Comparison of ENCODE assay signal across 10 cellular contexts in the genomic region with DNA sequence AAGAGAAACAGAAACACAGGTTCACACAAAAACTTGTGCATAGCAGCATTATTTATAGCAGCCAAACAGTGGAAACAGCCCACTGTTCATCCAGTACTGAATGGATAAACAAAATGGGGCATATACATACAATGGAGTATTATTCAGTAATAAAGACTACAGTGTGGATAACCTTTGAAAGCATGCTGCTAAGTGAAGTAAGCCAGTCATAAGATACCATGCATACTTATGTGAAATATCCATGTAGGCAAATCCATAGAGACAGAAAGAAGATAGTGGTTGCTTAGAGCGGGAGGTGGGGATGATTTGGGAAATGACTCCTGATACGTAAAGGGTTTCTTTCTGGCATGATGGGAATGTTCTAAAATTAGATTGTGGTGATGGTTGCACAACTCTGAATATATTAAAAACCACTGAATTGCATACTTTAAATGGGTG.
DNase-seq lines count a peak whose midpoint lies in the region; ATAC-seq and TF ChIP-seq lines count a peak whose summit lies in the region.
"Had no signal": no experiment of that assay in that cellular context is flagged by ENCODE, and none has a peak within 500 bp of the region (broad histone marks: within the 10 kb centered on the region; RNA-seq: fewer than 3 reads in every experiment).

No MANE protein-coding gene starts in this region.

- no peaks in the 10 kb centered on the region for H3K27me3 Mint-ChIP-seq in osteocyte (ENCODE audit: unreplicated experiment)
- H3K27me3 Mint-ChIP-seq: activated T-cell treated with anti-CD3 and anti-CD28 coated beads, Interleukin-2, amount 50 U/mL, for 24 hours had no signal

- in situ Hi-C loops in SK-MEL-5 (cut with HindIII; ENCODE audit: low pct_unique_long_range_greater_than_20kb, low sequenced_read_pairs): no loop called here

- no peak overlapping the region for H3K4me3 ChIP-seq in AG04450 (ENCODE audit: low read depth, low read length)
- no peak overlapping the region for H3K4me3 ChIP-seq in fibroblast of pulmonary artery (replicated peaks; ENCODE audit: low read depth, low read length)

- no peak for ATAC-seq in GM19467 (IDR thresholded peaks at IDR 0.05; ENCODE audit: unreplicated experiment)

- no peak overlapping the region for H3K4me3 Mint-ChIP-seq in osteocyte (ENCODE audit: unreplicated experiment)
- H3K4me3 Mint-ChIP-seq: activated T-cell treated with anti-CD3 and anti-CD28 coated beads, Interleukin-2, amount 50 U/mL, for 24 hours had no signal

- DNase-seq in AG04450 (ENCODE audit: low read depth, low spot score): peak; percentile 69
- peak; percentile 99 for DNase-seq in SK-MEL-5 (ENCODE audit: low read depth, low spot score)
- DNase-seq in fibroblast of pulmonary artery (ENCODE audit: low read depth): peak; percentile 94
- DNase-seq in osteocyte (ENCODE audit: extremely low spot score, unreplicated experiment): no peak
- DNase-seq in OCI-M1 (lab: John Stamatoyannopoulos, UW): no peak
- no peak for DNase-seq in UCSD-AML1 (lab: John Stamatoyannopoulos, UW; ENCODE audit: unreplicated experiment)
- no peak for DNase-seq in NCI-H446 (lab: John Stamatoyannopoulos, UW)
- DNase-seq: activated T-cell treated with anti-CD3 and anti-CD28 coated beads, Interleukin-2, amount 50 U/mL, for 24 hours; NCI-H446 treated with DMSO at 0.1 percent for 48 hours had no signal

- peaks cover 62% of the 10 kb centered on the region for H3K4me1 Mint-ChIP-seq in osteocyte (ENCODE audit: unreplicated experiment)

- CTCF ChIA-PET in AG04450 (lab: Charles Lee): interaction anchor here (1.5 to 2.3 kb wide), 2 partner anchors 299 to 325 kb away, joined by 10 to 17 read pairs; no protein-coding TSS in a partner anchor

- no peaks in the 10 kb centered on the region for H3K9me3 Mint-ChIP-seq in osteocyte (ENCODE audit: unreplicated experiment)

- TF ChIP-seq CTCF in AG04450 (IDR thresholded peaks at IDR 0.05; ENCODE audit: low read depth, low read length) (no peak), fibroblast of pulmonary artery (IDR thresholded peaks at IDR 0.05; ENCODE audit: low read length, missing control alignments) (no peak), osteocyte (IDR thresholded peaks at IDR 0.05) (no peak)

- peak overlapping the region; percentile 93 for H3K27ac ChIP-seq in AG04450 (ENCODE audit: low read depth, low read length)

- H3K27ac Mint-ChIP-seq in osteocyte (ENCODE audit: unreplicated experiment): peak overlapping the region; percentile 94
- H3K27ac Mint-ChIP-seq: activated T-cell treated with anti-CD3 and anti-CD28 coated beads, Interleukin-2, amount 50 U/mL, for 24 hours had no signal

- POLR2A ChIA-PET in AG04450 (lab: Yijun Ruan, JAX): no interaction called here

- H3K36me3 Mint-ChIP-seq in osteocyte (ENCODE audit: unreplicated experiment): no peaks in the 10 kb centered on the region

- H3K27me3 ChIP-seq in AG04450 (ENCODE audit: control insufficient read depth, insufficient read depth, low read length): no peaks in the 10 kb centered on the region

- H3K9me3 ChIP-seq in AG04450 (ENCODE audit: control insufficient read depth, insufficient read depth, low read length): no peaks in the 10 kb centered on the region

Comparison
In these comparisons a context has a peak if more than half of its experiments do, and no peak if none do; other contexts are left out.
1. DNase-seq: peak in AG04450 (single experiment), SK-MEL-5 (single experiment) and fibroblast of pulmonary artery (single experiment); none in osteocyte (single experiment), OCI-M1 (single experiment), UCSD-AML1 (single experiment) and NCI-H446 (0 of 2).